ENCODE assay signal across 23 cellular contexts in genomic region chr2:178550352-178550751, GRCh38.
DNase-seq lines count a peak whose midpoint lies in the region; ATAC-seq and TF ChIP-seq lines count a peak whose summit lies in the region.
"Had no signal": no experiment of that assay in that cellular context is flagged by ENCODE, and none has a peak within 500 bp of the region (broad histone marks: within the 10 kb centered on the region; RNA-seq: fewer than 3 reads in every experiment).

No MANE protein-coding gene starts in this region.

- H3K9me3 ChIP-seq in psoas muscle, result no peaks in the 10 kb centered on the region
- H3K9me3 ChIP-seq: gastroesophageal sphincter, upper lobe of right lung had no signal

- peak overlapping the region; percentile 74 for H3K27ac ChIP-seq in psoas muscle
- H3K27ac ChIP-seq: BLaER1 treated with 17β-estradiol and CSF1 and Interleukin-3, amounts not matched to agents 10 nM and 100 nM; brain microvascular endothelial cell; gastroesophageal sphincter; upper lobe of right lung had no signal

- WGBS in psoas muscle, 3 donors, result 90 to 96% (median 92%) methylated on average over 2 of the region's 2 CpGs

- intact Hi-C loops in psoas muscle (cut with DNase I) (no loop called here), left ventricle myocardium superior (cut with micrococcal nuclease) (no loop called here)

- no peak for TF ChIP-seq CTCF in psoas muscle (IDR thresholded peaks at IDR 0.05)

- H3K27me3 ChIP-seq in psoas muscle (ENCODE audit: insufficient read depth in 3 of 3, low read length in 2 of 3), result no peaks in the 10 kb centered on the region
- H3K27me3 ChIP-seq: BLaER1 treated with 17β-estradiol and CSF1 and Interleukin-3, amounts not matched to agents 10 nM and 100 nM; brain microvascular endothelial cell; gastroesophageal sphincter; upper lobe of right lung had no signal

- peaks cover 31 to 100% of the 10 kb centered on the region in 2 donors for H3K36me3 ChIP-seq in psoas muscle (ENCODE audit: insufficient read depth in 1 of 2, low read depth in 1 of 2)
- H3K36me3 ChIP-seq: brain microvascular endothelial cell had no signal

- peaks cover 25% of the 10 kb centered on the region for H3K4me1 ChIP-seq in psoas muscle
- H3K4me1 ChIP-seq: gastroesophageal sphincter, upper lobe of right lung had no signal

- DNase-seq in NCI-H1105 treated with DMSO at 0.1 percent for 48 hours (lab: John Stamatoyannopoulos, UW) (peak; percentile 18), NCI-H1105 (lab: John Stamatoyannopoulos, UW) (no peak), psoas muscle (no peak), GOT3 (lab: John Stamatoyannopoulos, UW) (no peak), left ventricle myocardium superior (no peak)
- DNase-seq: 8988T; activated B cell treated with CpG ODN at 0.5 μM for 24 hours; activated T-cell treated with anti-CD3 and anti-CD28 coated beads, Interleukin-2, amount 50 U/mL, for 72 hours; brain microvascular endothelial cell; DMS 273 treated with DMSO at 0.1 percent for 48 hours; GF-D8; Kasumi-1; NCI-H187 treated with DMSO at 0.1 percent for 48 hours; NCI-H510A; stimulated activated naive CD8-positive, alpha-beta T cell treated with anti-CD3 and anti-CD28 coated beads, Interleukin-15, amount 100 ng/mL, for 72 hours; upper lobe of right lung had no signal

- H3K4me3 ChIP-seq in psoas muscle, result no peak overlapping the region
- H3K4me3 ChIP-seq: BLaER1 treated with 17β-estradiol and CSF1 and Interleukin-3, amounts not matched to agents 10 nM and 100 nM; gastroesophageal sphincter; upper lobe of right lung had no signal

- ATAC-seq in GM21825 (IDR thresholded peaks at IDR 0.05; ENCODE audit: unreplicated experiment) (peak; percentile 75), HG03439 (IDR thresholded peaks at IDR 0.05; ENCODE audit: unreplicated experiment) (peak; percentile 49), psoas muscle (no peak), GM18517 (IDR thresholded peaks at IDR 0.05; ENCODE audit: unreplicated experiment) (no peak), left ventricle myocardium superior (no peak)
- ATAC-seq: activated T-cell treated with anti-CD3 and anti-CD28 coated beads, Interleukin-2, amount 50 U/mL, for 72 hours; gastroesophageal sphincter; HCT116; sciatic nerve; stimulated activated naive CD8-positive, alpha-beta T cell treated with anti-CD3 and anti-CD28 coated beads, Interleukin-15, amount 100 ng/mL, for 72 hours; upper lobe of right lung had no signal

Comparison
In these comparisons a context has a peak if more than half of its experiments do, and no peak if none do; other contexts are left out.
1. ATAC-seq: peak in GM21825 (single experiment) and HG03439 (single experiment); none in psoas muscle (0 of 4), GM18517 (single experiment) and left ventricle myocardium superior (single experiment).